ENCODE assay signal across 27 cellular contexts in the genomic region with DNA sequence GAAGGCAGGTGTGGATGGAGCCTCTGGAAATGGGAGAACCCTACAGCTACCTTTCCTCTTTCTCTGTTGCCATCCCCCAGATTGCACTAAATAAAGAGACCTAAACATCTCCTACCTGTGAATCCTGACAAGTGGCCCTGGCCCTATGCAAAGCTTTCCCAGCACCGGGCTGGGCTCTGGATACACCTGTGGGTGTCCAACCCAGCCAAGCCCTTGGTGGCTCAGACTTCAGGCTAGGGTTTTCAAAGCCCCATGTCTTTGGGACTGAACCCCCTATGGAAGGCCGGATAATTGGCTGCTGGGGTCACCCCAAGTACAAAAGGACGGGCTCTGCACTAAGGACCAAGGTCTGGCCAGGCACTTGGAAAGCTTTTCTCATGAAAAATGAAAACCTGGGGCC.
"Had no signal": no experiment of that assay in that cellular context is flagged by ENCODE, and none has a peak within 500 bp of the region (broad histone marks: within the 10 kb centered on the region; RNA-seq: fewer than 3 reads in every experiment).

No MANE protein-coding gene starts in this region.

- H3K9me3 Mint-ChIP-seq: activated naive CD4-positive, alpha-beta T cell treated with anti-CD3 and anti-CD28 coated beads, Interleukin-2, amount 50 U/mL, for 24 hours; activated naive CD8-positive, alpha-beta T cell treated with anti-CD3 and anti-CD28 coated beads, Interleukin-2, amount 50 U/mL, for 24 hours; activated T-helper 1 cell treated with anti-CD3 and anti-CD28 coated beads, Interleukin-12 subunit alpha, Interleukin-12 subunit beta, Interleukin-2, Interleukin-4 antibody, amounts not matched to agents 30 ng/mL and 10 ng/mL and 1 ng/mL, durations not matched to agents 14 hours and 24 hours and 36 hours; immature natural killer cell; naive thymus-derived CD4-positive, alpha-beta T cell had no signal

- DNase-seq: activated gamma-delta T cell; activated naive CD8-positive, alpha-beta T cell treated with anti-CD3 and anti-CD28 coated beads, Interleukin-2, amount 50 U/mL, for 24 hours; amygdala; caudate nucleus; foreskin keratinocyte; heart left ventricle; hypothalamus; immature natural killer cell; kidney; midbrain; naive thymus-derived CD4-positive, alpha-beta T cell; nucleus accumbens; stimulated activated CD4-positive, alpha-beta T cell treated with anti-CD3 and anti-CD28 coated beads, Interleukin-15, amount 100 ng/mL, for 24 hours; stimulated activated CD4-positive, alpha-beta T cell treated with anti-CD3 and anti-CD28 coated beads, Interleukin-2, amount 100 ng/mL, for 24 hours; stimulated activated naive CD4-positive, alpha-beta T cell; T-helper 1 cell; T1000; tibial artery; upper lobe of right lung; WERI-Rb-1 had no signal

- H3K9me3 ChIP-seq: esophagus muscularis mucosa, heart left ventricle, suprapubic skin, tibial artery, upper lobe of right lung had no signal

- H3K4me3 Mint-ChIP-seq: activated naive CD4-positive, alpha-beta T cell treated with anti-CD3 and anti-CD28 coated beads, Interleukin-2, amount 50 U/mL, for 24 hours; activated naive CD8-positive, alpha-beta T cell treated with anti-CD3 and anti-CD28 coated beads, Interleukin-2, amount 50 U/mL, for 24 hours; activated T-helper 1 cell treated with anti-CD3 and anti-CD28 coated beads, Interleukin-12 subunit alpha, Interleukin-12 subunit beta, Interleukin-2, Interleukin-4 antibody, amounts not matched to agents 30 ng/mL and 10 ng/mL and 1 ng/mL, durations not matched to agents 14 hours and 24 hours and 36 hours; immature natural killer cell; naive thymus-derived CD4-positive, alpha-beta T cell had no signal

- H3K27me3 Mint-ChIP-seq: activated naive CD4-positive, alpha-beta T cell treated with anti-CD3 and anti-CD28 coated beads, Interleukin-2, amount 50 U/mL, for 24 hours; activated naive CD8-positive, alpha-beta T cell treated with anti-CD3 and anti-CD28 coated beads, Interleukin-2, amount 50 U/mL, for 24 hours; naive thymus-derived CD4-positive, alpha-beta T cell had no signal

- ATAC-seq: activated CD4-positive, CD25-positive, alpha-beta regulatory T cell treated with anti-CD3 and anti-CD28 coated beads, Interleukin-2, amount 50 U/mL, for 24 hours; activated naive CD8-positive, alpha-beta T cell treated with anti-CD3 and anti-CD28 coated beads, Interleukin-2, amount 50 U/mL, for 24 hours; foreskin keratinocyte; left colon; naive thymus-derived CD4-positive, alpha-beta T cell; right cardiac atrium; upper lobe of right lung had no signal

- H3K27ac Mint-ChIP-seq: activated naive CD4-positive, alpha-beta T cell treated with anti-CD3 and anti-CD28 coated beads, Interleukin-2, amount 50 U/mL, for 24 hours; activated naive CD8-positive, alpha-beta T cell treated with anti-CD3 and anti-CD28 coated beads, Interleukin-2, amount 50 U/mL, for 24 hours had no signal
